ENCODE assay signal across 16 cellular contexts in genomic region chr2:197008229-197008628, GRCh38.
DNase-seq lines count a peak whose midpoint lies in the region; ATAC-seq and TF ChIP-seq lines count a peak whose summit lies in the region.
"Had no signal": no experiment of that assay in that cellular context is flagged by ENCODE, and none has a peak within 500 bp of the region (broad histone marks: within the 10 kb centered on the region; RNA-seq: fewer than 3 reads in every experiment).

No MANE protein-coding gene starts in this region.

- no peak for TF ChIP-seq EP300 in ovary (IDR thresholded peaks at IDR 0.05)

- no peak for TF ChIP-seq POLR2A in ovary (IDR thresholded peaks at IDR 0.05)

- H3K36me3 ChIP-seq in ovary, result no peaks in the 10 kb centered on the region

- WGBS in ovary, 3 donors, result 46 to 62% (median 48%) methylated on average over 2 of the region's 2 CpGs

- DNase-seq in AG10803 (ENCODE audit: low read depth) (peak; percentile 37), HCEC 1CT (peak; percentile 41), iris pigment epithelial cell (ENCODE audit: low read depth) (peak; percentile 71), ovary (no peak), medulla oblongata (ENCODE audit: extremely low spot score) (no peak)
- DNase-seq: anterior cingulate cortex; CD8-positive, alpha-beta memory T cell; GOT3; NCI-H2029; spleen had no signal

- H3K36me3 Mint-ChIP-seq in brain, result peaks cover 2% of the 10 kb centered on the region

- no peaks in the 10 kb centered on the region for H3K9me3 ChIP-seq in ovary
- H3K9me3 ChIP-seq: spleen, vagina had no signal

- no peak for TF ChIP-seq CTCF in AG10803 (conservative IDR thresholded peaks at IDR 0.05; ENCODE audit: low read length)
- no peak for TF ChIP-seq CTCF in brain (conservative IDR thresholded peaks at IDR 0.05)
- TF ChIP-seq CTCF in ovary (IDR thresholded peaks at IDR 0.05), result no peak

- ATAC-seq in activated CD4-positive, CD25-positive, alpha-beta regulatory T cell treated with anti-CD3 and anti-CD28 coated beads, Interleukin-2, amount 50 U/mL, for 24 hours, result no peak
- ATAC-seq in HG03521 (IDR thresholded peaks at IDR 0.05; ENCODE audit: unreplicated experiment), result no peak

- peak overlapping the region in 1 of 5 experiments; percentile 0 for H3K4me3 Mint-ChIP-seq in brain
- H3K4me3 Mint-ChIP-seq: CD8-positive, alpha-beta memory T cell; neural crest cell; T-helper 2 cell treated with Interferon-gamma antibody and Interleukin-4, amounts not matched to agents 5 μg/mL and 100 μg/mL, for 36 hours had no signal

- peaks cover 68% of the 10 kb centered on the region for H3K4me1 Mint-ChIP-seq in brain

- H3K27me3 Mint-ChIP-seq in brain, result no peaks in the 10 kb centered on the region
- H3K27me3 Mint-ChIP-seq: CD8-positive, alpha-beta memory T cell had no signal

- no peak overlapping the region for H3K4me3 ChIP-seq in AG10803 (ENCODE audit: low read length)
- H3K4me3 ChIP-seq in ovary, result no peak overlapping the region
- H3K4me3 ChIP-seq: spleen, vagina had no signal

- peak overlapping the region; percentile 25 to 94 (median 90) for H3K27ac Mint-ChIP-seq in brain
- H3K27ac Mint-ChIP-seq: T-helper 2 cell treated with Interferon-gamma antibody and Interleukin-4, amounts not matched to agents 5 μg/mL and 100 μg/mL, for 36 hours had no signal

- no peaks in the 10 kb centered on the region for H3K9me3 Mint-ChIP-seq in brain
- H3K9me3 Mint-ChIP-seq: CD8-positive, alpha-beta memory T cell; neural crest cell; T-helper 2 cell treated with Interferon-gamma antibody and Interleukin-4, amounts not matched to agents 5 μg/mL and 100 μg/mL, for 36 hours had no signal

- intact Hi-C loops in ovary (cut with DNase I), result no loop called here

- H3K27me3 ChIP-seq in ovary, result no peaks in the 10 kb centered on the region
- H3K27me3 ChIP-seq: spleen, vagina had no signal

- H3K27ac ChIP-seq in ovary, result no peak overlapping the region
- H3K27ac ChIP-seq: spleen, vagina had no signal

- H3K4me1 ChIP-seq in ovary (ENCODE audit: insufficient read depth), result no peaks in the 10 kb centered on the region
- H3K4me1 ChIP-seq: vagina had no signal

Comparison
In these comparisons a context has a peak if more than half of its experiments do, and no peak if none do; other contexts are left out.
1. DNase-seq: peak in AG10803 (single experiment), HCEC 1CT (single experiment) and iris pigment epithelial cell (single experiment); none in ovary (0 of 5) and medulla oblongata (single experiment).